In genomic region chr2:63494968-63495367, GRCh38 we compare ENCODE assay signal across 27 cellular contexts.
A peak's percentile ranks its signal among the peaks of the same experiment; 100 is the strongest.
DNase-seq lines count a peak whose midpoint lies in the region; ATAC-seq, FAIRE-seq and TF ChIP-seq lines count a peak whose summit lies in the region.
"Had no signal": no experiment of that assay in that cellular context is flagged by ENCODE, and none has a peak within 500 bp of the region (broad histone marks: within the 10 kb centered on the region; RNA-seq: fewer than 3 reads in every experiment).

No MANE protein-coding gene starts in this region.

- no peak overlapping the region for H2BK12ac ChIP-seq in trophoblast cell (ENCODE audit: low read length)

- H3K23ac ChIP-seq in trophoblast cell (ENCODE audit: low read length): no peak overlapping the region

- H3K4ac ChIP-seq in trophoblast cell (ENCODE audit: low read depth, low read length): no peak overlapping the region

- no peaks in the 10 kb centered on the region for H3K4me1 ChIP-seq in A549
- no peaks in the 10 kb centered on the region for H3K4me1 ChIP-seq in Karpas-422 (ENCODE audit: low read length)
- H3K4me1 ChIP-seq in iPS-20b (ENCODE audit: insufficient read depth, low read length): peaks cover 26% of the 10 kb centered on the region
- no peaks in the 10 kb centered on the region for H3K4me1 ChIP-seq in trophoblast cell (ENCODE audit: control insufficient read depth in 1 of 2, insufficient read depth in 2 of 2, low read length in 2 of 2)
- H3K4me1 ChIP-seq: BE2C had no signal

- H3K4me3 Mint-ChIP-seq in immature natural killer cell: no peak overlapping the region
- H3K4me3 Mint-ChIP-seq: CD14-positive monocyte; CD4-positive, alpha-beta memory T cell; CD4-positive, CD25-positive, alpha-beta regulatory T cell; CD8-positive, alpha-beta memory T cell had no signal

- H3K27ac Mint-ChIP-seq in immature natural killer cell: no peak overlapping the region
- H3K27ac Mint-ChIP-seq: CD14-positive monocyte; CD4-positive, alpha-beta memory T cell; CD4-positive, CD25-positive, alpha-beta regulatory T cell; CD8-positive, alpha-beta memory T cell had no signal

- H3K27me3 Mint-ChIP-seq in immature natural killer cell (ENCODE audit: low read depth in 3 of 3): no peaks in the 10 kb centered on the region
- H3K27me3 Mint-ChIP-seq: CD4-positive, alpha-beta memory T cell; CD8-positive, alpha-beta memory T cell had no signal

- POLR2A ChIA-PET in A549 (lab: Yijun Ruan, JAX): no interaction called here

- no peak overlapping the region for H3K18ac ChIP-seq in trophoblast cell (ENCODE audit: low read length)

- H3K79me1 ChIP-seq in trophoblast cell (ENCODE audit: low read length): no peaks in the 10 kb centered on the region

- H2AK5ac ChIP-seq in trophoblast cell (ENCODE audit: low read length): no peak overlapping the region

- no peaks in the 10 kb centered on the region for H3K9me3 Mint-ChIP-seq in immature natural killer cell
- H3K9me3 Mint-ChIP-seq: CD8-positive, alpha-beta memory T cell had no signal

- ATAC-seq in A549 (no peak), HG03378 (IDR thresholded peaks at IDR 0.05; ENCODE audit: unreplicated experiment) (no peak), HG03025 (IDR thresholded peaks at IDR 0.05; ENCODE audit: low FRiP score, unreplicated experiment) (no peak)
- ATAC-seq: GM12878 had no signal

- peaks cover 0 to 13% (median 9%) of the 10 kb centered on the region in 3 donors for H3K36me3 Mint-ChIP-seq in immature natural killer cell

- H3K14ac ChIP-seq in trophoblast cell (ENCODE audit: low read length): no peak overlapping the region

- TF ChIP-seq EP300 in A549 (IDR thresholded peaks at IDR 0.05): no peak

- TF ChIP-seq CTCF in A549 (IDR thresholded peaks at IDR 0.05): no peak

- H2AFZ ChIP-seq in Karpas-422 (ENCODE audit: low read length): no peak overlapping the region
- no peak overlapping the region for H2AFZ ChIP-seq in trophoblast cell (ENCODE audit: insufficient read depth, low read length, poor library complexity)

- H4K20me1 ChIP-seq in Karpas-422 (ENCODE audit: insufficient read depth, low read depth, low read length): no peaks in the 10 kb centered on the region; the same call in 1 of the 2 replicates
- H4K20me1 ChIP-seq: BLaER1 had no signal

- H3K79me2 ChIP-seq in Karpas-422 (ENCODE audit: low read length) (no peaks in the 10 kb centered on the region), trophoblast cell (ENCODE audit: control insufficient read depth, insufficient read depth, low read length, poor library complexity) (no peaks in the 10 kb centered on the region)

- H4K12ac ChIP-seq in trophoblast cell (ENCODE audit: low read depth, low read length): no peak overlapping the region

- H4K91ac ChIP-seq in trophoblast cell (ENCODE audit: low read depth, low read length): no peak overlapping the region

- DNase-seq in A549 (ENCODE audit: low read depth in 1 of 2, low spot score in 1 of 2) (no peak), Karpas-422 (peak; percentile 30), trophoblast cell (peak; percentile 6 to 64), immature natural killer cell (no peak)
- DNase-seq: ACHN; BE2C; C1 segment of cervical spinal cord; CD4-positive, alpha-beta memory T cell; CD4-positive, CD25-positive, alpha-beta regulatory T cell; CD8-positive, alpha-beta memory T cell; COR-L47; DMS 273 treated with DMSO at 0.1 percent for 48 hours; DMS153; DMS53; DMS79; DND-41; EL; GDM1 had no signal

- no peaks in the 10 kb centered on the region for H3K9me2 ChIP-seq in Karpas-422 (replicated peaks; ENCODE audit: insufficient read depth, low read length)

- no peak overlapping the region for H3K9ac ChIP-seq in Karpas-422 (ENCODE audit: low read length)
- H3K9ac ChIP-seq in iPS-20b (ENCODE audit: low read depth, low read length): no peak overlapping the region
- no peak overlapping the region for H3K9ac ChIP-seq in trophoblast cell (ENCODE audit: low read length)
- H3K9ac ChIP-seq: BLaER1 had no signal

- no peaks in the 10 kb centered on the region for H3K9me3 ChIP-seq in A549
- H3K9me3 ChIP-seq in Karpas-422 (ENCODE audit: low read length): no peaks in the 10 kb centered on the region
- H3K9me3 ChIP-seq in iPS-20b (ENCODE audit: insufficient read depth, low read depth, low read length): no peaks in the 10 kb centered on the region
- H3K9me3 ChIP-seq in trophoblast cell (ENCODE audit: insufficient read depth, low read depth, low read length): no peaks in the 10 kb centered on the region
- H3K9me3 ChIP-seq: BE2C, BLaER1 had no signal

- H3K4me2 ChIP-seq in A549 (no peak overlapping the region), Karpas-422 (ENCODE audit: low read depth, low read length, poor library complexity, severe bottlenecking) (no peak overlapping the region), trophoblast cell (ENCODE audit: low read length) (no peak overlapping the region)
- H3K4me2 ChIP-seq: BLaER1 had no signal

- TF ChIP-seq RAD21 in A549 (conservative IDR thresholded peaks at IDR 0.05 in 1 of 2, IDR thresholded peaks at IDR 0.05 in 1 of 2): no peak

- H2BK5ac ChIP-seq in trophoblast cell (ENCODE audit: low read depth, low read length, poor library complexity): no peak overlapping the region

- H4K8ac ChIP-seq in trophoblast cell (ENCODE audit: low read depth, low read length): no peak overlapping the region

- H3K4me1 Mint-ChIP-seq in immature natural killer cell: peaks cover 7 to 18% of the 10 kb centered on the region in 2 donors

- 91% methylated on average over 1 of the region's 1 CpG for WGBS in A549 (ENCODE audit: missing lambda C conversion rate)
- no CpG with 5 or more reads among the region's 1 CpG for WGBS in trophoblast cell (ENCODE audit: extremely low coverage, insufficient coverage, insufficient read length)

- H3K27ac ChIP-seq in A549 (no peak overlapping the region), Karpas-422 (ENCODE audit: low read length) (no peak overlapping the region), iPS-20b (ENCODE audit: low read length) (no peak overlapping the region), trophoblast cell (ENCODE audit: low read depth, low read length) (no peak overlapping the region)
- H3K27ac ChIP-seq: 22Rv1, BLaER1 had no signal

- FAIRE-seq in A549 (lab: Jason Lieb, UNC): peak; percentile 46
- FAIRE-seq: GM12892, GM18507 had no signal

- CTCF ChIA-PET in A549 (lab: Yijun Ruan, JAX): interaction anchor here (1.4 to 1.5 kb wide), 2 partner anchors 8 to 21 kb away, joined by 3 read pairs; no protein-coding TSS in a partner anchor

- H3K4me3 ChIP-seq in A549: no peak overlapping the region
- no peak overlapping the region for H3K4me3 ChIP-seq in Karpas-422 (ENCODE audit: low read length)
- 0 out of 2 replicates have a peak overlapping the region, but pooled peaks have one; percentile 0 for H3K4me3 ChIP-seq in iPS-20b (ENCODE audit: low read length)
- no peak overlapping the region for H3K4me3 ChIP-seq in trophoblast cell (ENCODE audit: low read depth, low read length)
- H3K4me3 ChIP-seq: BLaER1, GM12878 had no signal

- no peak overlapping the region for H2BK120ac ChIP-seq in trophoblast cell (ENCODE audit: insufficient read depth, low read length, poor library complexity)

- H3K27me3 ChIP-seq in Karpas-422 (ENCODE audit: low read length) (no peaks in the 10 kb centered on the region), iPS-20b (ENCODE audit: insufficient read depth, low read length) (no peaks in the 10 kb centered on the region), trophoblast cell (ENCODE audit: insufficient read depth, low read length) (no peaks in the 10 kb centered on the region)
- H3K27me3 ChIP-seq: BE2C, BLaER1 had no signal

- no peaks in the 10 kb centered on the region for H3K36me3 ChIP-seq in Karpas-422 (ENCODE audit: insufficient read depth, low read length)
- H3K36me3 ChIP-seq in iPS-20b (ENCODE audit: insufficient read depth, low read depth, low read length): no peaks in the 10 kb centered on the region
- no peaks in the 10 kb centered on the region for H3K36me3 ChIP-seq in trophoblast cell (ENCODE audit: control insufficient read depth in 1 of 2, insufficient read depth in 2 of 2, low read length in 2 of 2)
- H3K36me3 ChIP-seq: BE2C, BLaER1 had no signal

- TF ChIP-seq POLR2A in A549 (IDR thresholded peaks at IDR 0.05; ENCODE audit: low read length): no peak

TF ChIP-seq in A549, 52 proteins besides CTCF, POLR2A, EP300 and RAD21 (continues in another document):
- TF ChIP-seq HOXB5 (CRISPR knock-in tag; IDR thresholded peaks at IDR 0.05) (no peak), POLR2AphosphoS2 (conservative IDR thresholded peaks at IDR 0.05; ENCODE audit: low read length) (no peak), CBX8 (IDR thresholded peaks at IDR 0.05) (no peak), CHD4 (IDR thresholded peaks at IDR 0.05; ENCODE audit: borderline replicate concordance) (no peak), KDM5A (IDR thresholded peaks at IDR 0.05) (no peak), ESRRA (IDR thresholded peaks at IDR 0.05; ENCODE audit: borderline replicate concordance, low read length) (no peak), ZFP36 (IDR thresholded peaks at IDR 0.05; ENCODE audit: borderline replicate concordance, partially characterized antibody) (no peak), FOSL2 (IDR thresholded peaks at IDR 0.05) (no peak), FOSL2 (CRISPR knock-in tag; IDR thresholded peaks at IDR 0.05) (no peak), BHLHE40 (IDR thresholded peaks at IDR 0.05; ENCODE audit: low read depth, low read length) (no peak), ZSCAN20 (CRISPR knock-in tag; IDR thresholded peaks at IDR 0.05) (no peak), CBX2 (IDR thresholded peaks at IDR 0.05; ENCODE audit: borderline replicate concordance, low read depth) (no peak), GATA3 (IDR thresholded peaks at IDR 0.05; ENCODE audit: borderline replicate concordance) (no peak), NR3C1 (IDR thresholded peaks at IDR 0.05) (no peak), HES2 (IDR thresholded peaks at IDR 0.05) (no peak), TP53 (CRISPR knock-in tag; IDR thresholded peaks at IDR 0.05) (no peak), MAFK (IDR thresholded peaks at IDR 0.05; ENCODE audit: partially characterized antibody) (no peak)
- TF ChIP-seq, protein P1, sequence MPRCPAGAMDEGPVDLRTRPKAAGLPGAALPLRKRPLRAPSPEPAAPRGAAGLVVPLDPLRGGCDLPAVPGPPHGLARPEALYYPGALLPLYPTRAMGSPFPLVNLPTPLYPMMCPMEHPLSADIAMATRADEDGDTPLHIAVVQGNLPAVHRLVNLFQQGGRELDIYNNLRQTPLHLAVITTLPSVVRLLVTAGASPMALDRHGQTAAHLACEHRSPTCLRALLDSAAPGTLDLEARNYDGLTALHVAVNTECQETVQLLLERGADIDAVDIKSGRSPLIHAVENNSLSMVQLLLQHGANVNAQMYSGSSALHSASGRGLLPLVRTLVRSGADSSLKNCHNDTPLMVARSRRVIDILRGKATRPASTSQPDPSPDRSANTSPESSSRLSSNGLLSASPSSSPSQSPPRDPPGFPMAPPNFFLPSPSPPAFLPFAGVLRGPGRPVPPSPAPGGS (IDR thresholded peaks at IDR 0.05): no peak

Comparison
In these comparisons a context has a peak if more than half of its experiments do, and no peak if none do; other contexts are left out.
1. DNase-seq: peak in Karpas-422 (single experiment) and trophoblast cell (2 of 2); none in A549 (0 of 2) and immature natural killer cell (0 of 3).